Comparison of ENCODE assay signal across 15 cellular contexts in genomic region chr1:66357478-66358197, GRCh38.
DNase-seq lines count a peak whose midpoint lies in the region; ATAC-seq and TF ChIP-seq lines count a peak whose summit lies in the region.
"Had no signal": no experiment of that assay in that cellular context is flagged by ENCODE, and none has a peak within 500 bp of the region (broad histone marks: within the 10 kb centered on the region; RNA-seq: fewer than 3 reads in every experiment).

No MANE protein-coding gene starts in this region.

- H3K36me3 Mint-ChIP-seq in CD8-positive, alpha-beta memory T cell = peaks cover 28 to 83% (median 33%) of the 10 kb centered on the region in 3 donors
- peaks cover 75% of the 10 kb centered on the region for H3K36me3 Mint-ChIP-seq in activated T-helper 2 cell treated with anti-CD3 and anti-CD28 coated beads, Interferon-gamma antibody, Interleukin-2, Interleukin-4, amounts not matched to agents 10 μg/mL and 5 μg/mL and 100 μg/mL, durations not matched to agents 14 hours and 24 hours and 36 hours (ENCODE audit: low read depth)
- H3K36me3 Mint-ChIP-seq in natural killer cell = peaks cover 16% of the 10 kb centered on the region

- WGBS in gastroesophageal sphincter (ENCODE audit: low coverage in 1 of 2), 2 donors = 86 to 91% methylated on average over 2 to 3 of the region's 3 CpGs

- CTCF ChIA-PET in CD8-positive, alpha-beta memory T cell (lab: Charles Lee) = no interaction called here
- CTCF ChIA-PET in HCT116 (lab: Charles Lee) = no interaction called here

- peak overlapping the region; percentile 6 to 58 (median 29) for H3K4me3 Mint-ChIP-seq in CD8-positive, alpha-beta memory T cell
- H3K4me3 Mint-ChIP-seq in activated T-helper 2 cell treated with anti-CD3 and anti-CD28 coated beads, Interferon-gamma antibody, Interleukin-2, Interleukin-4, amounts not matched to agents 10 μg/mL and 5 μg/mL and 100 μg/mL, durations not matched to agents 14 hours and 24 hours and 36 hours (ENCODE audit: low read depth) = peak overlapping the region; percentile 5
- peak overlapping the region; percentile 66 for H3K4me3 Mint-ChIP-seq in natural killer cell

- H2AFZ ChIP-seq in HCT116 (ENCODE audit: low read depth, low read length, poor library complexity, severe bottlenecking) = no peak overlapping the region

- H3K27me3 ChIP-seq in CD8-positive, alpha-beta memory T cell (ENCODE audit: insufficient read depth, low read length, poor library complexity, severe bottlenecking) = no peaks in the 10 kb centered on the region
- H3K27me3 ChIP-seq in HCT116 (ENCODE audit: insufficient read depth, low read length) (no peaks in the 10 kb centered on the region), gastroesophageal sphincter (no peaks in the 10 kb centered on the region)
- H3K27me3 ChIP-seq: ovary, stomach had no signal

- intact Hi-C loops in HCT116 (cut with micrococcal nuclease) = no loop called here
- intact Hi-C loops in activated T-helper 2 cell treated with anti-CD3 and anti-CD28 coated beads, Interferon-gamma antibody, Interleukin-2, Interleukin-4, amounts not matched to agents 10 μg/mL and 5 μg/mL and 100 μg/mL, durations not matched to agents 14 hours and 24 hours and 36 hours (cut with micrococcal nuclease) = loop anchor here (1.0 to 10.0 kb wide), 2 partner anchors 13 to 403 kb away; no protein-coding TSS in a partner anchor
- intact Hi-C loops in natural killer cell (cut with micrococcal nuclease) = loop anchor here (10.0 kb wide), 1 partner anchor 87 kb away; no protein-coding TSS in a partner anchor

- no peaks in the 10 kb centered on the region for H3K9me2 ChIP-seq in HCT116 (ENCODE audit: insufficient read depth)

- ATAC-seq in HCT116 = no peak
- ATAC-seq in natural killer cell = peak; percentile 71 to 94 (median 75)
- no peak for ATAC-seq in gastroesophageal sphincter

- RAD21 ChIA-PET in HCT116 (lab: Charles Lee; ENCODE audit: low non-redundant PET in 1 of 2, low total read pairs in 2 of 2, uncharacterized antibody in 2 of 2, unreplicated experiment in 2 of 2) = no interaction called here

- H3K79me2 ChIP-seq in HCT116 (ENCODE audit: insufficient read depth, low read length) = peaks cover 100% of the 10 kb centered on the region

- no peaks in the 10 kb centered on the region for H3K27me3 Mint-ChIP-seq in CD8-positive, alpha-beta memory T cell
- H3K27me3 Mint-ChIP-seq in activated T-helper 2 cell treated with anti-CD3 and anti-CD28 coated beads, Interferon-gamma antibody, Interleukin-2, Interleukin-4, amounts not matched to agents 10 μg/mL and 5 μg/mL and 100 μg/mL, durations not matched to agents 14 hours and 24 hours and 36 hours (ENCODE audit: low read depth) = peaks cover 3% of the 10 kb centered on the region
- H3K27me3 Mint-ChIP-seq in natural killer cell (ENCODE audit: low read depth in 2 of 2) = no peaks in the 10 kb centered on the region

- peaks cover 76 to 96% (median 96%) of the 10 kb centered on the region in 3 donors for H3K4me1 Mint-ChIP-seq in CD8-positive, alpha-beta memory T cell
- peaks cover 41% of the 10 kb centered on the region for H3K4me1 Mint-ChIP-seq in activated T-helper 2 cell treated with anti-CD3 and anti-CD28 coated beads, Interferon-gamma antibody, Interleukin-2, Interleukin-4, amounts not matched to agents 10 μg/mL and 5 μg/mL and 100 μg/mL, durations not matched to agents 14 hours and 24 hours and 36 hours (ENCODE audit: low read depth)
- peaks cover 28 to 42% of the 10 kb centered on the region in 2 donors for H3K4me1 Mint-ChIP-seq in natural killer cell

- no peak overlapping the region for H3K27ac ChIP-seq in CD8-positive, alpha-beta memory T cell (ENCODE audit: low read depth, low read length)
- H3K27ac ChIP-seq in HCT116 (ENCODE audit: low read depth, low read length) (peak overlapping the region; percentile 96), gastroesophageal sphincter (no peak overlapping the region)
- H3K27ac ChIP-seq: ovary, stomach had no signal

- POLR2A ChIA-PET in CD8-positive, alpha-beta memory T cell (lab: Charles Lee) = interaction anchor here (1.5 kb wide), 1 partner anchor 57 kb away, joined by 3 read pairs; no protein-coding TSS in a partner anchor
- POLR2A ChIA-PET in HCT116 (lab: Charles Lee) = no interaction called here

- TF ChIP-seq RAD21 in HCT116 (IDR thresholded peaks at IDR 0.05; ENCODE audit: low read depth) = no peak

- H3K4me2 ChIP-seq in HCT116 (ENCODE audit: low read length) = no peak overlapping the region

- peaks cover 18% of the 10 kb centered on the region for H3K36me3 ChIP-seq in CD8-positive, alpha-beta memory T cell (ENCODE audit: insufficient read depth, low read length)
- H3K36me3 ChIP-seq in HCT116 (ENCODE audit: control insufficient read depth in 1 of 2, insufficient read depth in 2 of 2, low read length in 2 of 2) (peaks cover 26 to 58% of the 10 kb centered on the region in 2 experiments), gastroesophageal sphincter (peaks cover 0 to 17% of the 10 kb centered on the region in 2 donors)
- H3K36me3 ChIP-seq: ovary had no signal

- DNase-seq in CD8-positive, alpha-beta memory T cell = peak in 2 of 5 donors; percentile 54 to 66
- DNase-seq in HCT116 (ENCODE audit: low read depth, low spot score) (no peak), natural killer cell (no peak), NCI-H526 treated with DMSO at 0.1 percent for 48 hours (lab: John Stamatoyannopoulos, UW) (no peak), COLO668 (lab: John Stamatoyannopoulos, UW; ENCODE audit: unreplicated experiment) (no peak)
- DNase-seq in activated T-helper 2 cell treated with anti-CD3 and anti-CD28 coated beads, Interferon-gamma antibody, Interleukin-2, Interleukin-4, amounts not matched to agents 10 μg/mL and 5 μg/mL and 100 μg/mL, durations not matched to agents 14 hours and 24 hours and 36 hours (ENCODE audit: low spot score) = no peak
- DNase-seq: amygdala, DMS79 treated with DMSO at 0.1 percent for 48 hours, NCI-H1436, NCI-H446, ovary, SHP77 treated with DMSO at 0.1 percent for 48 hours, stomach had no signal

- no peaks in the 10 kb centered on the region for H4K20me1 ChIP-seq in HCT116 (ENCODE audit: insufficient read depth)

- peak overlapping the region; percentile 23 to 90 (median 54) for H3K27ac Mint-ChIP-seq in CD8-positive, alpha-beta memory T cell
- H3K27ac Mint-ChIP-seq in activated T-helper 2 cell treated with anti-CD3 and anti-CD28 coated beads, Interferon-gamma antibody, Interleukin-2, Interleukin-4, amounts not matched to agents 10 μg/mL and 5 μg/mL and 100 μg/mL, durations not matched to agents 14 hours and 24 hours and 36 hours = no peak overlapping the region
- peak overlapping the region; percentile 30 to 86 for H3K27ac Mint-ChIP-seq in natural killer cell

- TF ChIP-seq POLR2A in HCT116 (IDR thresholded peaks at IDR 0.05; ENCODE audit: borderline replicate concordance, extremely low read depth, insufficient read depth, insufficient read length) (no peak), gastroesophageal sphincter (IDR thresholded peaks at IDR 0.05) (no peak)

- TF ChIP-seq EP300 in gastroesophageal sphincter (IDR thresholded peaks at IDR 0.05) = no peak

- no peak overlapping the region for H3K4me3 ChIP-seq in CD8-positive, alpha-beta memory T cell (ENCODE audit: low read length)
- no peak overlapping the region for H3K4me3 ChIP-seq in HCT116 (replicated peaks in 1 of 2; ENCODE audit: low read depth in 1 of 2, low read length in 2 of 2)
- no peak overlapping the region for H3K4me3 ChIP-seq in gastroesophageal sphincter
- H3K4me3 ChIP-seq: ovary, skin epidermis, stomach had no signal

- peaks cover 74% of the 10 kb centered on the region for H3K4me1 ChIP-seq in CD8-positive, alpha-beta memory T cell (ENCODE audit: insufficient read depth, low read length)
- peaks cover 72 to 76% of the 10 kb centered on the region in 2 experiments for H3K4me1 ChIP-seq in HCT116 (ENCODE audit: control insufficient read depth in 1 of 2, insufficient read depth in 2 of 2, low read length in 2 of 2)
- peaks cover 7 to 50% (median 21%) of the 10 kb centered on the region in 3 donors for H3K4me1 ChIP-seq in gastroesophageal sphincter

- BruUV-seq in HCT116 (replicated peaks; lab: Mats Ljungman, UMichigan) = no TSS peak

- H3K9ac ChIP-seq in HCT116 (ENCODE audit: low read length) = no peak overlapping the region

- H3K9me3 Mint-ChIP-seq in CD8-positive, alpha-beta memory T cell = no peaks in the 10 kb centered on the region
- no peaks in the 10 kb centered on the region for H3K9me3 Mint-ChIP-seq in activated T-helper 2 cell treated with anti-CD3 and anti-CD28 coated beads, Interferon-gamma antibody, Interleukin-2, Interleukin-4, amounts not matched to agents 10 μg/mL and 5 μg/mL and 100 μg/mL, durations not matched to agents 14 hours and 24 hours and 36 hours
- no peaks in the 10 kb centered on the region for H3K9me3 Mint-ChIP-seq in natural killer cell

- no peak for TF ChIP-seq CTCF in HCT116 (IDR thresholded peaks at IDR 0.05 in 2 of 3, conservative IDR thresholded peaks at IDR 0.05 in 1 of 3; ENCODE audit: borderline replicate concordance in 1 of 3, insufficient read depth in 1 of 3, low read depth in 2 of 3, low read length in 2 of 3)
- TF ChIP-seq CTCF in natural killer cell (IDR thresholded peaks at IDR 0.05) = no peak
- no peak for TF ChIP-seq CTCF in gastroesophageal sphincter (IDR thresholded peaks at IDR 0.05)

- no peaks in the 10 kb centered on the region for H3K9me3 ChIP-seq in CD8-positive, alpha-beta memory T cell (ENCODE audit: low read length)
- H3K9me3 ChIP-seq in HCT116 (ENCODE audit: control insufficient read depth in 1 of 2, insufficient read depth in 1 of 2, low read depth in 1 of 2, low read length in 2 of 2) = no peaks in the 10 kb centered on the region
- H3K9me3 ChIP-seq in gastroesophageal sphincter = no peaks in the 10 kb centered on the region
- H3K9me3 ChIP-seq: ovary, stomach had no signal

TF ChIP-seq in HCT116, 20 proteins besides CTCF, POLR2A, EP300 and RAD21 (continues in another document):
- TF ChIP-seq ZBTB33 (IDR thresholded peaks at IDR 0.05; ENCODE audit: extremely low read depth, insufficient replicate concordance, low read length) = no peak
- no peak for TF ChIP-seq MAX (IDR thresholded peaks at IDR 0.05)

Comparison
In these comparisons a context has a peak if more than half of its experiments do, and no peak if none do; other contexts are left out.
1. H3K4me3 Mint-ChIP-seq: peak in every context shown above with its lines; median percentile 66 in natural killer cell; 29 in CD8-positive, alpha-beta memory T cell; 5 in activated T-helper 2 cell treated with anti-CD3 and anti-CD28 coated beads, Interferon-gamma antibody, Interleukin-2, Interleukin-4, amounts not matched to agents 10 μg/mL and 5 μg/mL and 100 μg/mL, durations not matched to agents 14 hours and 24 hours and 36 hours.
2. ATAC-seq: peak in natural killer cell (3 of 3); none in HCT116 (single experiment) and gastroesophageal sphincter (single experiment).